In genomic region chr17:38572665-38573365, GRCh38 we compare ENCODE assay signal across 1 cellular context.
A peak's percentile ranks its signal among the peaks of the same experiment; 100 is the strongest.
TF ChIP-seq lines count a peak whose summit lies in the region.

No MANE protein-coding gene starts in this region.

TF ChIP-seq in HepG2, 621 proteins besides CTCF, POLR2A, EP300 and RAD21 (continued from another document):
- TF ChIP-seq ZBTB14 (CRISPR knock-in tag; IDR thresholded peaks at IDR 0.05) (peak; percentile 80), MEIS2 (CRISPR knock-in tag; IDR thresholded peaks at IDR 0.05) (no peak), HNRNPH1 (optimal IDR thresholded peaks at IDR 0.05; ENCODE audit: low read depth, low read length) (no peak), SIN3A (IDR thresholded peaks at IDR 0.05; ENCODE audit: borderline replicate concordance, low read depth, low read length) (no peak)
